Comparison of ENCODE assay signal across 13 cellular contexts in the genomic region with DNA sequence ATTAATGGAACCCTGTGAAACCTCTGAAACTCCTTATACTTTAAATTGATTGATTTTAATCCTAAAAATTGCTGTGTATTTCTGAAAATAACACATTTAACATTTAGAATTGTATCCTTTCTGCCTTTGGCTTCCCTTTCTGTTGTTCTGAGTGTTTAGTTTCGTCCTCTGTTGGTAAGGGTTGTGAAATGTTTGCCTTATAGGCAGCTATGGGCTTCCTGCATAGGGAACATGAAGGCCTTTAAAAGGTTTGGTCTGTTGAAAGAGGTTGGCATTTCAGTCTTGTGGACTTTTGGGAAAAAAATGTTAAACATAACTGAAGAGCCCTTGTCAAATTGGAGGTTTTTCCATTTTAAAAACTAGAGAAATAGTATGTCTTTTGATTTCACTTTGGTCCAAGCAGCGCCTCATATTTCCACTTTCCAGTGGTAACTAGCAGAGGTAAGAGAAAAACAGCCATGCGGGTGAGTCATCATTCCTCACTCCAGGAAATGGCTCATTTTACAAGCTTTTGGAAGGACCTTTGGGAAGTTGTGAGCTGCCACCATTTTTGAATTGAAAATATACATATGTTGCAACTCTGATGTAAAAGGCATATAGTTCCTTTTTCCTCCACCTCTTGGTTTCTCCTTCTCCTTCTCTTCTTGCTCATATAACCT. TPM values are rescaled to one million over a fixed set of nuclear protein-coding genes. Genes with fewer than 3 reads are reported as not detected.
A peak's percentile ranks its signal among the peaks of the same experiment; 100 is the strongest.
DNase-seq lines count a peak whose midpoint lies in the region; ATAC-seq, FAIRE-seq and TF ChIP-seq lines count a peak whose summit lies in the region.
"Had no signal": no experiment of that assay in that cellular context is flagged by ENCODE, and none has a peak within 500 bp of the region (broad histone marks: within the 10 kb centered on the region; RNA-seq: fewer than 3 reads in every experiment).

No MANE protein-coding gene starts in this region.

- DNase-seq in A172 (ENCODE audit: low spot score), result peak; percentile 94
- DNase-seq in HEK293T (ENCODE audit: extremely low spot score), result peak; percentile 46
- peak; percentile 76 for DNase-seq in adipocyte (ENCODE audit: low read depth)
- no peak for DNase-seq in UCSD-AML1 (lab: John Stamatoyannopoulos, UW; ENCODE audit: unreplicated experiment)
- DNase-seq in head of caudate nucleus, result no peak
- no peak for DNase-seq in NCI-H1436 treated with DMSO at 0.1 percent for 48 hours (lab: John Stamatoyannopoulos, UW)
- DNase-seq: CD4-positive, alpha-beta T cell; dorsolateral prefrontal cortex; MM.1S; stimulated activated CD4-positive, alpha-beta T cell treated with anti-CD3 and anti-CD28 coated beads, Interleukin-1b, Interleukin-23, amount 100 ng/mL, for 48 hours; transverse colon had no signal

- H3K27me3 ChIP-seq in adipocyte (replicated peaks; ENCODE audit: control insufficient read depth, insufficient read depth, low read length), result no peaks in the 10 kb centered on the region
- H3K27me3 ChIP-seq: dorsolateral prefrontal cortex, transverse colon had no signal

- POLR2A ChIA-PET in HEK293T (lab: Yijun Ruan, JAX), result interaction anchor here (0.8 to 2.5 kb wide), 3 partner anchors 8 to 22 kb away, joined by 3 to 10 read pairs (median 8); a partner anchor contains a TSS

- H3K4me3 ChIP-seq in adipocyte (ENCODE audit: low read length), result no peak overlapping the region
- H3K4me3 ChIP-seq: dorsolateral prefrontal cortex, transverse colon had no signal

- no peaks in the 10 kb centered on the region for H3K9me3 ChIP-seq in adipocyte (ENCODE audit: control insufficient read depth, low read length)
- H3K9me3 ChIP-seq: transverse colon had no signal

- FAIRE-seq in islet of Langerhans (lab: Jason Lieb, UNC), result peak; percentile 83

- H3K36me3 ChIP-seq in adipocyte (ENCODE audit: control insufficient read depth, insufficient read depth, low read length, severe bottlenecking), result no peaks in the 10 kb centered on the region
- H3K36me3 ChIP-seq: transverse colon had no signal

- intact Hi-C loops in head of caudate nucleus (cut with DNase I), result no loop called here

- peaks cover 33% of the 10 kb centered on the region for H3K4me1 ChIP-seq in adipocyte (ENCODE audit: control insufficient read depth, insufficient read depth, low read length)

- no peak overlapping the region for H3K9ac ChIP-seq in adipocyte (ENCODE audit: low read length)

- ATAC-seq in GM18502 (IDR thresholded peaks at IDR 0.05; ENCODE audit: poor library complexity, unreplicated experiment), result no peak

- CTCF ChIA-PET in HEK293T (lab: Yijun Ruan, JAX), result interaction anchor here (0.6 to 1.4 kb wide), 14 partner anchors 11 to 943 kb away, joined by 3 to 5 read pairs (median 3); no protein-coding TSS in a partner anchor

TF ChIP-seq in HEK293T, 16 proteins besides CTCF, POLR2A, EP300 and RAD21:
- TF ChIP-seq FOXA1 (IDR thresholded peaks at IDR 0.05) (no peak), BHLHE40 (IDR thresholded peaks at IDR 0.05; ENCODE audit: borderline replicate concordance) (no peak), LEF1 (IDR thresholded peaks at IDR 0.05; ENCODE audit: borderline replicate concordance) (no peak), FOXM1 (IDR thresholded peaks at IDR 0.05; ENCODE audit: borderline replicate concordance) (no peak), ELF4 (IDR thresholded peaks at IDR 0.05) (no peak; the same call in 1 of the 2 replicates), NFRKB (IDR thresholded peaks at IDR 0.05) (no peak), HDGF (IDR thresholded peaks at IDR 0.05; ENCODE audit: borderline replicate concordance) (no peak), FOXK2 (IDR thresholded peaks at IDR 0.05) (no peak), SP1 (IDR thresholded peaks at IDR 0.05) (no peak), L3MBTL2 (conservative IDR thresholded peaks at IDR 0.05) (no peak), ARNT (IDR thresholded peaks at IDR 0.05) (no peak), TARDBP (IDR thresholded peaks at IDR 0.05) (no peak), ZNF384 (IDR thresholded peaks at IDR 0.05) (no peak)
- TF ChIP-seq, protein P1, sequence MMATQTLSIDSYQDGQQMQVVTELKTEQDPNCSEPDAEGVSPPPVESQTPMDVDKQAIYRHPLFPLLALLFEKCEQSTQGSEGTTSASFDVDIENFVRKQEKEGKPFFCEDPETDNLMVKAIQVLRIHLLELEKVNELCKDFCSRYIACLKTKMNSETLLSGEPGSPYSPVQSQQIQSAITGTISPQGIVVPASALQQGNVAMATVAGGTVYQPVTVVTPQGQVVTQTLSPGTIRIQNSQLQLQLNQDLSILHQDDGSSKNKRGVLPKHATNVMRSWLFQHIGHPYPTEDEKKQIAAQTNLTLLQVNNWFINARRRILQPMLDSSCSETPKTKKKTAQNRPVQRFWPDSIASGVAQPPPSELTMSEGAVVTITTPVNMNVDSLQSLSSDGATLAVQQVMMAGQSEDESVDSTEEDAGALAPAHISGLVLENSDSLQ (IDR thresholded peaks at IDR 0.05), result no peak

RNA-seq across cellular contexts. Expression of a gene that starts 22.8 kb away (rescaled TPM):
- total RNA-seq in A172 (2014; rRNA removed; shearing (Covaris generic)), result 5.1 and 6.1 TPM in 2 replicates
- total RNA-seq: CD4-positive, alpha-beta T cell had no signal

Comparison
In these comparisons a context has a peak if more than half of its experiments do, and no peak if none do; other contexts are left out.
1. DNase-seq: peak in A172 (single experiment), HEK293T (single experiment) and adipocyte (single experiment); none in UCSD-AML1 (single experiment), head of caudate nucleus (0 of 42) and NCI-H1436 treated with DMSO at 0.1 percent for 48 hours (single experiment).